8 cellular contexts compared by ENCODE assay signal in genomic region chr11:34358666-34359547, GRCh38. TPM values are rescaled to one million over a fixed set of nuclear protein-coding genes. Genes with fewer than 3 reads are reported as not detected.
DNase-seq lines count a peak whose midpoint lies in the region; ATAC-seq, FAIRE-seq and TF ChIP-seq lines count a peak whose summit lies in the region.

No MANE protein-coding gene starts in this region.

- TF ChIP-seq CTCF in GM23338 (conservative IDR thresholded peaks at IDR 0.05; ENCODE audit: low read depth in 2 of 2), result peak; percentile 83 to 100

- H3K36me3 Mint-ChIP-seq in GM23338 (ENCODE audit: low read depth), result no peaks in the 10 kb centered on the region; the same call in 2 of the 3 replicates

- H3K27me3 Mint-ChIP-seq in GM23338 (ENCODE audit: insufficient read depth, low read depth, poor library complexity), result peaks cover 24% of the 10 kb centered on the region

- H3K36me3 ChIP-seq in GM23338 (ENCODE audit: insufficient read depth), result no peaks in the 10 kb centered on the region
- H3K36me3 ChIP-seq in small intestine (ENCODE audit: control insufficient read depth in 2 of 2, insufficient read depth in 2 of 2, low read length in 2 of 2), result no peaks in the 10 kb centered on the region

- H3K27ac Mint-ChIP-seq in GM23338, result peak overlapping the region; percentile 92

- H3K9me3 Mint-ChIP-seq in GM23338, result no peaks in the 10 kb centered on the region

- H3K79me2 ChIP-seq in GM23338 (replicated peaks; ENCODE audit: insufficient read depth), result peaks cover 18% of the 10 kb centered on the region

- ATAC-seq in GM23338 (peak; percentile 4), GM19397 (IDR thresholded peaks at IDR 0.05; ENCODE audit: unreplicated experiment) (no peak)

- WGBS in small intestine, 3 donors, result 0 to 1% (median 1%) methylated on average over 39 to 41 of the region's 41 CpGs

- H3K4me1 Mint-ChIP-seq in GM23338, result peaks cover 19% of the 10 kb centered on the region

- peaks cover 5% of the 10 kb centered on the region; the same call in 1 of the 2 replicates for H3F3A ChIP-seq in GM23338 (replicated peaks; ENCODE audit: low read depth)

- peak overlapping the region; percentile 97 for H2AFZ ChIP-seq in GM23338

- peak overlapping the region; percentile 99 for H3K4me2 ChIP-seq in GM23338

- no peaks in the 10 kb centered on the region for H3K9me2 ChIP-seq in GM23338 (ENCODE audit: insufficient read depth)

- H3K4me1 ChIP-seq in GM23338 (ENCODE audit: insufficient read depth) (peaks cover 8% of the 10 kb centered on the region), small intestine (ENCODE audit: control insufficient read depth in 2 of 2, insufficient read depth in 1 of 2, low read depth in 1 of 2, low read length in 1 of 2) (peaks cover 3 to 4% of the 10 kb centered on the region in 2 donors)

- no peaks in the 10 kb centered on the region for H3K9me3 ChIP-seq in small intestine (ENCODE audit: control insufficient read depth, low read depth)

- FAIRE-seq in small intestine (lab: Jason Lieb, UNC), result no peak

- peak; percentile 87 for DNase-seq in CD1c-positive myeloid dendritic cell (ENCODE audit: extremely low spot score)
- peak; percentile 88 for DNase-seq in GM23338 (ENCODE audit: low spot score)
- peak; percentile 84 for DNase-seq in NCI-H2196 (lab: John Stamatoyannopoulos, UW; ENCODE audit: unreplicated experiment)
- DNase-seq in activated CD4-positive, CD25-positive, alpha-beta regulatory T cell (lab: John Stamatoyannopoulos, UW), result peak; percentile 26 to 52 (median 38)
- peak in 54 of 61 donors; percentile 20 to 82 (median 64) for DNase-seq in caudate nucleus (lab: John Stamatoyannopoulos, UW)
- peak; percentile 94 for DNase-seq in inferior parietal cortex (ENCODE audit: extremely low spot score)
- peak; percentile 82 for DNase-seq in small intestine

- peak overlapping the region; percentile 95 for H3K27ac ChIP-seq in GM23338 (ENCODE audit: low read depth)
- no peak overlapping the region for H3K27ac ChIP-seq in caudate nucleus (ENCODE audit: low read depth, low read length)
- peak overlapping the region; percentile 69 to 77 for H3K27ac ChIP-seq in small intestine (ENCODE audit: low read depth in 1 of 2, low read length in 1 of 2)

- peak overlapping the region; percentile 82 for H3K4me3 Mint-ChIP-seq in GM23338

- H4K20me1 ChIP-seq in GM23338 (replicated peaks; ENCODE audit: insufficient read depth), result peaks cover 14% of the 10 kb centered on the region; the same call in 1 of the 2 replicates

- H3K27me3 ChIP-seq in GM23338 (ENCODE audit: insufficient read depth) (peaks cover 35% of the 10 kb centered on the region), small intestine (ENCODE audit: control insufficient read depth in 2 of 2, insufficient read depth in 2 of 2, low read length in 2 of 2) (peaks cover 2 to 4% of the 10 kb centered on the region in 2 donors)

- peak overlapping the region; percentile 82 for H3K4me3 ChIP-seq in GM23338
- H3K4me3 ChIP-seq in small intestine (ENCODE audit: low read depth in 1 of 2, low read length in 2 of 2), result peak overlapping the region in 1 of 2 donors; percentile 55

TF ChIP-seq in GM23338, 12 proteins besides CTCF, POLR2A, EP300 and RAD21 (continues in another document):
- TF ChIP-seq POLR2AphosphoS5 (IDR thresholded peaks at IDR 0.05; ENCODE audit: low read depth) (no peak), EZH2phosphoT487 (IDR thresholded peaks at IDR 0.05; ENCODE audit: unreplicated experiment) (no peak), ZNF331 (CRISPR knock-in tag; IDR thresholded peaks at IDR 0.05; ENCODE audit: low read depth) (no peak), EZH2 (IDR thresholded peaks at IDR 0.05; ENCODE audit: low read depth, unreplicated experiment) (no peak), STAT1 (IDR thresholded peaks at IDR 0.05; ENCODE audit: unreplicated experiment) (no peak), JUNB (IDR thresholded peaks at IDR 0.05; ENCODE audit: unreplicated experiment) (no peak), CREB1 (CRISPR knock-in tag; IDR thresholded peaks at IDR 0.05; ENCODE audit: low read depth) (no peak), NANOG (IDR thresholded peaks at IDR 0.05; ENCODE audit: borderline replicate concordance) (no peak)
- TF ChIP-seq, protein P1, sequence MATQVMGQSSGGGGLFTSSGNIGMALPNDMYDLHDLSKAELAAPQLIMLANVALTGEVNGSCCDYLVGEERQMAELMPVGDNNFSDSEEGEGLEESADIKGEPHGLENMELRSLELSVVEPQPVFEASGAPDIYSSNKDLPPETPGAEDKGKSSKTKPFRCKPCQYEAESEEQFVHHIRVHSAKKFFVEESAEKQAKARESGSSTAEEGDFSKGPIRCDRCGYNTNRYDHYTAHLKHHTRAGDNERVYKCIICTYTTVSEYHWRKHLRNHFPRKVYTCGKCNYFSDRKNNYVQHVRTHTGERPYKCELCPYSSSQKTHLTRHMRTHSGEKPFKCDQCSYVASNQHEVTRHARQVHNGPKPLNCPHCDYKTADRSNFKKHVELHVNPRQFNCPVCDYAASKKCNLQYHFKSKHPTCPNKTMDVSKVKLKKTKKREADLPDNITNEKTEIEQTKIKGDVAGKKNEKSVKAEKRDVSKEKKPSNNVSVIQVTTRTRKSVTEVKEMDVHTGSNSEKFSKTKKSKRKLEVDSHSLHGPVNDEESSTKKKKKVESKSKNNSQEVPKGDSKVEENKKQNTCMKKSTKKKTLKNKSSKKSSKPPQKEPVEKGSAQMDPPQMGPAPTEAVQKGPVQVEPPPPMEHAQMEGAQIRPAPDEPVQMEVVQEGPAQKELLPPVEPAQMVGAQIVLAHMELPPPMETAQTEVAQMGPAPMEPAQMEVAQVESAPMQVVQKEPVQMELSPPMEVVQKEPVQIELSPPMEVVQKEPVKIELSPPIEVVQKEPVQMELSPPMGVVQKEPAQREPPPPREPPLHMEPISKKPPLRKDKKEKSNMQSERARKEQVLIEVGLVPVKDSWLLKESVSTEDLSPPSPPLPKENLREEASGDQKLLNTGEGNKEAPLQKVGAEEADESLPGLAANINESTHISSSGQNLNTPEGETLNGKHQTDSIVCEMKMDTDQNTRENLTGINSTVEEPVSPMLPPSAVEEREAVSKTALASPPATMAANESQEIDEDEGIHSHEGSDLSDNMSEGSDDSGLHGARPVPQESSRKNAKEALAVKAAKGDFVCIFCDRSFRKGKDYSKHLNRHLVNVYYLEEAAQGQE (IDR thresholded peaks at IDR 0.05; ENCODE audit: unreplicated experiment), result no peak
- TF ChIP-seq, protein P2, sequence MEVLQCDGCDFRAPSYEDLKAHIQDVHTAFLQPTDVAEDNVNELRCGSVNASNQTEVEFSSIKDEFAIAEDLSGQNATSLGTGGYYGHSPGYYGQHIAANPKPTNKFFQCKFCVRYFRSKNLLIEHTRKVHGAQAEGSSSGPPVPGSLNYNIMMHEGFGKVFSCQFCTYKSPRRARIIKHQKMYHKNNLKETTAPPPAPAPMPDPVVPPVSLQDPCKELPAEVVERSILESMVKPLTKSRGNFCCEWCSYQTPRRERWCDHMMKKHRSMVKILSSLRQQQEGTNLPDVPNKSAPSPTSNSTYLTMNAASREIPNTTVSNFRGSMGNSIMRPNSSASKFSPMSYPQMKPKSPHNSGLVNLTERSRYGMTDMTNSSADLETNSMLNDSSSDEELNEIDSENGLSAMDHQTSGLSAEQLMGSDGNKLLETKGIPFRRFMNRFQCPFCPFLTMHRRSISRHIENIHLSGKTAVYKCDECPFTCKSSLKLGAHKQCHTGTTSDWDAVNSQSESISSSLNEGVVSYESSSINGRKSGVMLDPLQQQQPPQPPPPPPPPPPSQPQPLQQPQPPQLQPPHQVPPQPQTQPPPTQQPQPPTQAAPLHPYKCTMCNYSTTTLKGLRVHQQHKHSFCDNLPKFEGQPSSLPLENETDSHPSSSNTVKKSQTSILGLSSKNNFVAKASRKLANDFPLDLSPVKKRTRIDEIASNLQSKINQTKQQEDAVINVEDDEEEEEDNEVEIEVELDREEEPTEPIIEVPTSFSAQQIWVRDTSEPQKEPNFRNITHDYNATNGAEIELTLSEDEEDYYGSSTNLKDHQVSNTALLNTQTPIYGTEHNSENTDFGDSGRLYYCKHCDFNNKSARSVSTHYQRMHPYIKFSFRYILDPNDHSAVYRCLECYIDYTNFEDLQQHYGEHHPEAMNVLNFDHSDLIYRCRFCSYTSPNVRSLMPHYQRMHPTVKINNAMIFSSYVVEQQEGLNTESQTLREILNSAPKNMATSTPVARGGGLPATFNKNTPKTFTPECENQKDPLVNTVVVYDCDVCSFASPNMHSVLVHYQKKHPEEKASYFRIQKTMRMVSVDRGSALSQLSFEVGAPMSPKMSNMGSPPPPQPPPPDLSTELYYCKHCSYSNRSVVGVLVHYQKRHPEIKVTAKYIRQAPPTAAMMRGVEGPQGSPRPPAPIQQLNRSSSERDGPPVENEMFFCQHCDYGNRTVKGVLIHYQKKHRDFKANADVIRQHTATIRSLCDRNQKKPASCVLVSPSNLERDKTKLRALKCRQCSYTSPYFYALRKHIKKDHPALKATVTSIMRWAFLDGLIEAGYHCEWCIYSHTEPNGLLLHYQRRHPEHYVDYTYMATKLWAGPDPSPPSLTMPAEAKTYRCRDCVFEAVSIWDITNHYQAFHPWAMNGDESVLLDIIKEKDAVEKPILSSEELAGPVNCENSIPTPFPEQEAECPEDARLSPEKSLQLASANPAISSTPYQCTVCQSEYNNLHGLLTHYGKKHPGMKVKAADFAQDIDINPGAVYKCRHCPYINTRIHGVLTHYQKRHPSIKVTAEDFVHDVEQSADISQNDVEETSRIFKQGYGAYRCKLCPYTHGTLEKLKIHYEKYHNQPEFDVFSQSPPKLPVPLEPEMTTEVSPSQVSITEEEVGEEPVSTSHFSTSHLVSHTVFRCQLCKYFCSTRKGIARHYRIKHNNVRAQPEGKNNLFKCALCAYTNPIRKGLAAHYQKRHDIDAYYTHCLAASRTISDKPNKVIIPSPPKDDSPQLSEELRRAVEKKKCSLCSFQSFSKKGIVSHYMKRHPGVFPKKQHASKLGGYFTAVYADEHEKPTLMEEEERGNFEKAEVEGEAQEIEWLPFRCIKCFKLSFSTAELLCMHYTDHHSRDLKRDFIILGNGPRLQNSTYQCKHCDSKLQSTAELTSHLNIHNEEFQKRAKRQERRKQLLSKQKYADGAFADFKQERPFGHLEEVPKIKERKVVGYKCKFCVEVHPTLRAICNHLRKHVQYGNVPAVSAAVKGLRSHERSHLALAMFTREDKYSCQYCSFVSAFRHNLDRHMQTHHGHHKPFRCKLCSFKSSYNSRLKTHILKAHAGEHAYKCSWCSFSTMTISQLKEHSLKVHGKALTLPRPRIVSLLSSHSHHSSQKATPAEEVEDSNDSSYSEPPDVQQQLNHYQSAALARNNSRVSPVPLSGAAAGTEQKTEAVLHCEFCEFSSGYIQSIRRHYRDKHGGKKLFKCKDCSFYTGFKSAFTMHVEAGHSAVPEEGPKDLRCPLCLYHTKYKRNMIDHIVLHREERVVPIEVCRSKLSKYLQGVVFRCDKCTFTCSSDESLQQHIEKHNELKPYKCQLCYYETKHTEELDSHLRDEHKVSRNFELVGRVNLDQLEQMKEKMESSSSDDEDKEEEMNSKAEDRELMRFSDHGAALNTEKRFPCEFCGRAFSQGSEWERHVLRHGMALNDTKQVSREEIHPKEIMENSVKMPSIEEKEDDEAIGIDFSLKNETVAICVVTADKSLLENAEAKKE (CRISPR knock-in tag; IDR thresholded peaks at IDR 0.05), result no peak

RNA-seq across cellular contexts. Expression of gene ABTB2, which starts 1.1 kb away (rescaled TPM):
- 9.9 and 12.1 TPM in 2 replicates for total RNA-seq in GM23338 (2014; rRNA removed; shearing (Covaris generic))
- polyA plus RNA-seq in GM23338 (2016; fragmentation: Nextera tagmentation; extraction: Ambion mirVana) (2.6 and 3.1 TPM in 2 replicates), small intestine (10 to 100 TPM in 2 of 3 donors, 1 to 10 TPM in 1; 5.9 to 25.1 (median 21.0) TPM)

Comparison
In these comparisons a context has a peak if more than half of its experiments do, and no peak if none do; other contexts are left out.
1. DNase-seq: peak in every context shown above with its lines; median percentile 94 in inferior parietal cortex; 88 in GM23338; 87 in CD1c-positive myeloid dendritic cell; 84 in NCI-H2196; 82 in small intestine; 64 in caudate nucleus; 38 in activated CD4-positive, CD25-positive, alpha-beta regulatory T cell.